ENCODE assay signal across 1 cellular context in the genomic region with DNA sequence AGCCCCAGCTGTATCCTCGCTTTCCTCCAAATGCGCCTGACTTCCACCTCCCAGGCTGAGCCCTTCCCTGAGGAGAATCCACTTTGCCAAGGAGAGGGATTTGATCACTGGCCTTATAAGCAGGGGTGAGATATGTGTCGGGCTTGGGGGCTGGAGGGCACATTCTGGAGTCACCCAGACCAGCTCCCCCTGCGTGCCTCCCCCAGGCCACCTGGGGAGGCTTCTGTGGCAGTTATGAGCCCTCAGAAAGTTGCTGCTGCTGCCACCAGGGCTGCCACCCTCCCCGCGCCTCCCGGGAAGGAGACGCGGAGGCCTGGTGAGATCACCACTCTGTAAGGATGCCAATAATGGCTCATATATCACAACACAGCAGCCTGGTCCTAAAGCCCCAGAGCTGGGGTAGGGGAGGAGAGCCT.
TF ChIP-seq lines count a peak whose summit lies in the region.

No MANE protein-coding gene starts in this region.

TF ChIP-seq in GM23338, 12 proteins besides CTCF, POLR2A, EP300 and RAD21 (continued from another document):
- TF ChIP-seq, protein P1, sequence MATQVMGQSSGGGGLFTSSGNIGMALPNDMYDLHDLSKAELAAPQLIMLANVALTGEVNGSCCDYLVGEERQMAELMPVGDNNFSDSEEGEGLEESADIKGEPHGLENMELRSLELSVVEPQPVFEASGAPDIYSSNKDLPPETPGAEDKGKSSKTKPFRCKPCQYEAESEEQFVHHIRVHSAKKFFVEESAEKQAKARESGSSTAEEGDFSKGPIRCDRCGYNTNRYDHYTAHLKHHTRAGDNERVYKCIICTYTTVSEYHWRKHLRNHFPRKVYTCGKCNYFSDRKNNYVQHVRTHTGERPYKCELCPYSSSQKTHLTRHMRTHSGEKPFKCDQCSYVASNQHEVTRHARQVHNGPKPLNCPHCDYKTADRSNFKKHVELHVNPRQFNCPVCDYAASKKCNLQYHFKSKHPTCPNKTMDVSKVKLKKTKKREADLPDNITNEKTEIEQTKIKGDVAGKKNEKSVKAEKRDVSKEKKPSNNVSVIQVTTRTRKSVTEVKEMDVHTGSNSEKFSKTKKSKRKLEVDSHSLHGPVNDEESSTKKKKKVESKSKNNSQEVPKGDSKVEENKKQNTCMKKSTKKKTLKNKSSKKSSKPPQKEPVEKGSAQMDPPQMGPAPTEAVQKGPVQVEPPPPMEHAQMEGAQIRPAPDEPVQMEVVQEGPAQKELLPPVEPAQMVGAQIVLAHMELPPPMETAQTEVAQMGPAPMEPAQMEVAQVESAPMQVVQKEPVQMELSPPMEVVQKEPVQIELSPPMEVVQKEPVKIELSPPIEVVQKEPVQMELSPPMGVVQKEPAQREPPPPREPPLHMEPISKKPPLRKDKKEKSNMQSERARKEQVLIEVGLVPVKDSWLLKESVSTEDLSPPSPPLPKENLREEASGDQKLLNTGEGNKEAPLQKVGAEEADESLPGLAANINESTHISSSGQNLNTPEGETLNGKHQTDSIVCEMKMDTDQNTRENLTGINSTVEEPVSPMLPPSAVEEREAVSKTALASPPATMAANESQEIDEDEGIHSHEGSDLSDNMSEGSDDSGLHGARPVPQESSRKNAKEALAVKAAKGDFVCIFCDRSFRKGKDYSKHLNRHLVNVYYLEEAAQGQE (IDR thresholded peaks at IDR 0.05; ENCODE audit: unreplicated experiment), result no peak
- TF ChIP-seq JUNB (IDR thresholded peaks at IDR 0.05; ENCODE audit: unreplicated experiment) (no peak), NANOG (IDR thresholded peaks at IDR 0.05; ENCODE audit: borderline replicate concordance) (no peak), ZNF114 (CRISPR knock-in tag; IDR thresholded peaks at IDR 0.05) (no peak), ZNF331 (CRISPR knock-in tag; IDR thresholded peaks at IDR 0.05; ENCODE audit: low read depth) (no peak)
- TF ChIP-seq, protein P2, sequence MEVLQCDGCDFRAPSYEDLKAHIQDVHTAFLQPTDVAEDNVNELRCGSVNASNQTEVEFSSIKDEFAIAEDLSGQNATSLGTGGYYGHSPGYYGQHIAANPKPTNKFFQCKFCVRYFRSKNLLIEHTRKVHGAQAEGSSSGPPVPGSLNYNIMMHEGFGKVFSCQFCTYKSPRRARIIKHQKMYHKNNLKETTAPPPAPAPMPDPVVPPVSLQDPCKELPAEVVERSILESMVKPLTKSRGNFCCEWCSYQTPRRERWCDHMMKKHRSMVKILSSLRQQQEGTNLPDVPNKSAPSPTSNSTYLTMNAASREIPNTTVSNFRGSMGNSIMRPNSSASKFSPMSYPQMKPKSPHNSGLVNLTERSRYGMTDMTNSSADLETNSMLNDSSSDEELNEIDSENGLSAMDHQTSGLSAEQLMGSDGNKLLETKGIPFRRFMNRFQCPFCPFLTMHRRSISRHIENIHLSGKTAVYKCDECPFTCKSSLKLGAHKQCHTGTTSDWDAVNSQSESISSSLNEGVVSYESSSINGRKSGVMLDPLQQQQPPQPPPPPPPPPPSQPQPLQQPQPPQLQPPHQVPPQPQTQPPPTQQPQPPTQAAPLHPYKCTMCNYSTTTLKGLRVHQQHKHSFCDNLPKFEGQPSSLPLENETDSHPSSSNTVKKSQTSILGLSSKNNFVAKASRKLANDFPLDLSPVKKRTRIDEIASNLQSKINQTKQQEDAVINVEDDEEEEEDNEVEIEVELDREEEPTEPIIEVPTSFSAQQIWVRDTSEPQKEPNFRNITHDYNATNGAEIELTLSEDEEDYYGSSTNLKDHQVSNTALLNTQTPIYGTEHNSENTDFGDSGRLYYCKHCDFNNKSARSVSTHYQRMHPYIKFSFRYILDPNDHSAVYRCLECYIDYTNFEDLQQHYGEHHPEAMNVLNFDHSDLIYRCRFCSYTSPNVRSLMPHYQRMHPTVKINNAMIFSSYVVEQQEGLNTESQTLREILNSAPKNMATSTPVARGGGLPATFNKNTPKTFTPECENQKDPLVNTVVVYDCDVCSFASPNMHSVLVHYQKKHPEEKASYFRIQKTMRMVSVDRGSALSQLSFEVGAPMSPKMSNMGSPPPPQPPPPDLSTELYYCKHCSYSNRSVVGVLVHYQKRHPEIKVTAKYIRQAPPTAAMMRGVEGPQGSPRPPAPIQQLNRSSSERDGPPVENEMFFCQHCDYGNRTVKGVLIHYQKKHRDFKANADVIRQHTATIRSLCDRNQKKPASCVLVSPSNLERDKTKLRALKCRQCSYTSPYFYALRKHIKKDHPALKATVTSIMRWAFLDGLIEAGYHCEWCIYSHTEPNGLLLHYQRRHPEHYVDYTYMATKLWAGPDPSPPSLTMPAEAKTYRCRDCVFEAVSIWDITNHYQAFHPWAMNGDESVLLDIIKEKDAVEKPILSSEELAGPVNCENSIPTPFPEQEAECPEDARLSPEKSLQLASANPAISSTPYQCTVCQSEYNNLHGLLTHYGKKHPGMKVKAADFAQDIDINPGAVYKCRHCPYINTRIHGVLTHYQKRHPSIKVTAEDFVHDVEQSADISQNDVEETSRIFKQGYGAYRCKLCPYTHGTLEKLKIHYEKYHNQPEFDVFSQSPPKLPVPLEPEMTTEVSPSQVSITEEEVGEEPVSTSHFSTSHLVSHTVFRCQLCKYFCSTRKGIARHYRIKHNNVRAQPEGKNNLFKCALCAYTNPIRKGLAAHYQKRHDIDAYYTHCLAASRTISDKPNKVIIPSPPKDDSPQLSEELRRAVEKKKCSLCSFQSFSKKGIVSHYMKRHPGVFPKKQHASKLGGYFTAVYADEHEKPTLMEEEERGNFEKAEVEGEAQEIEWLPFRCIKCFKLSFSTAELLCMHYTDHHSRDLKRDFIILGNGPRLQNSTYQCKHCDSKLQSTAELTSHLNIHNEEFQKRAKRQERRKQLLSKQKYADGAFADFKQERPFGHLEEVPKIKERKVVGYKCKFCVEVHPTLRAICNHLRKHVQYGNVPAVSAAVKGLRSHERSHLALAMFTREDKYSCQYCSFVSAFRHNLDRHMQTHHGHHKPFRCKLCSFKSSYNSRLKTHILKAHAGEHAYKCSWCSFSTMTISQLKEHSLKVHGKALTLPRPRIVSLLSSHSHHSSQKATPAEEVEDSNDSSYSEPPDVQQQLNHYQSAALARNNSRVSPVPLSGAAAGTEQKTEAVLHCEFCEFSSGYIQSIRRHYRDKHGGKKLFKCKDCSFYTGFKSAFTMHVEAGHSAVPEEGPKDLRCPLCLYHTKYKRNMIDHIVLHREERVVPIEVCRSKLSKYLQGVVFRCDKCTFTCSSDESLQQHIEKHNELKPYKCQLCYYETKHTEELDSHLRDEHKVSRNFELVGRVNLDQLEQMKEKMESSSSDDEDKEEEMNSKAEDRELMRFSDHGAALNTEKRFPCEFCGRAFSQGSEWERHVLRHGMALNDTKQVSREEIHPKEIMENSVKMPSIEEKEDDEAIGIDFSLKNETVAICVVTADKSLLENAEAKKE (CRISPR knock-in tag; IDR thresholded peaks at IDR 0.05), result no peak
